In genomic region chr9:5395428-5395827, GRCh38 we compare ENCODE assay signal across 10 cellular contexts. TPM values are rescaled to one million over a fixed set of nuclear protein-coding genes. Genes with fewer than 3 reads are reported as not detected.
"Had no signal": no experiment of that assay in that cellular context is flagged by ENCODE, and none has a peak within 500 bp of the region (broad histone marks: within the 10 kb centered on the region; RNA-seq: fewer than 3 reads in every experiment).

No MANE protein-coding gene starts in this region.

- ATAC-seq: HCT116, K562 had no signal

- H3K27ac Mint-ChIP-seq: HFFc6 had no signal

- DNase-seq: GM23248, GOT3, H7, HFFc6, IMR-90 had no signal

- H3K9me3 ChIP-seq: HAP-1 had no signal

- H3K36me3 ChIP-seq: HAP-1 had no signal

- H3K4me3 Mint-ChIP-seq: HFFc6 had no signal

- H3K27ac ChIP-seq: GM23248 had no signal

- H3K9me3 Mint-ChIP-seq: HFFc6 had no signal

- H3K4me3 ChIP-seq: GM23248, HAP-1, K562 had no signal

- H2AFZ ChIP-seq: GM23248 had no signal

- H3K9ac ChIP-seq: GM23248 had no signal

RNA-seq across cellular contexts. Expression of gene CD274, which starts 54.9 kb away (rescaled TPM):
- total RNA-seq: H7 had no signal

RNA-seq across cellular contexts. Expression of gene RLN1, which starts 55.8 kb away (rescaled TPM):
- total RNA-seq: GM23248, H4, HFFc6, HT-29, IMR-90, K562 had no signal
- polyA plus RNA-seq: GM23248, IMR-90, K562 had no signal
